Comparison of ENCODE assay signal across 17 cellular contexts in genomic region chr21:26736449-26736848, GRCh38.
"Had no signal": no experiment of that assay in that cellular context is flagged by ENCODE, and none has a peak within 500 bp of the region (broad histone marks: within the 10 kb centered on the region; RNA-seq: fewer than 3 reads in every experiment).

No MANE protein-coding gene starts in this region.

- H3K27me3 Mint-ChIP-seq: activated CD8-positive, alpha-beta memory T cell treated with anti-CD3 and anti-CD28 coated beads, Interleukin-2, amount 10 ng/mL, durations not matched to agents 7 days and 5 days had no signal

- H3K36me3 ChIP-seq: adrenal gland, cardiac muscle cell, gastroesophageal sphincter, thoracic aorta, WERI-Rb-1 had no signal

- DNase-seq: activated CD4-positive, alpha-beta T cell treated with anti-CD3 and anti-CD28 coated beads, Interleukin-2, amount 50 U/mL, for 48 hours; activated CD8-positive, alpha-beta memory T cell treated with anti-CD3 and anti-CD28 coated beads, Interleukin-2, amount 10 ng/mL, durations not matched to agents 7 days and 5 days; activated effector memory CD4-positive, alpha-beta T cell treated with Interleukin-2 at 50 U/mL for 16 hours; activated T-cell treated with anti-CD3 and anti-CD28 coated beads, Interleukin-2, amount 50 U/mL, for 24 hours; adrenal gland; kidney; left ventricle myocardium superior; retina; T-cell; T1000; WERI-Rb-1 had no signal

- ATAC-seq: activated CD8-positive, alpha-beta memory T cell treated with anti-CD3 and anti-CD28 coated beads, Interleukin-2, amount 10 ng/mL, durations not matched to agents 7 days and 5 days; gastroesophageal sphincter; left ventricle myocardium superior; stimulated activated effector memory CD8-positive, alpha-beta T cell treated with anti-CD3 and anti-CD28 coated beads, Interleukin-12 subunit alpha, Interleukin-12 subunit beta, amount 100 ng/mL, for 72 hours; T-cell had no signal

- H2AFZ ChIP-seq: parathyroid adenoma had no signal

- H3K4me1 ChIP-seq: adrenal gland, parathyroid adenoma had no signal

- H3K4me1 Mint-ChIP-seq: activated CD8-positive, alpha-beta memory T cell treated with anti-CD3 and anti-CD28 coated beads, Interleukin-2, amount 10 ng/mL, durations not matched to agents 7 days and 5 days; activated naive CD4-positive, alpha-beta T cell treated with anti-CD3 and anti-CD28 coated beads, Interleukin-2, amount 50 U/mL, for 24 hours; stimulated activated effector memory CD8-positive, alpha-beta T cell treated with anti-CD3 and anti-CD28 coated beads, Interleukin-12 subunit alpha, Interleukin-12 subunit beta, amount 100 ng/mL, for 72 hours; T-cell had no signal

- H3K27ac ChIP-seq: adrenal gland, cardiac muscle cell, gastroesophageal sphincter, parathyroid adenoma, thoracic aorta, WERI-Rb-1 had no signal

- H3K27me3 ChIP-seq: adrenal gland, cardiac muscle cell, gastroesophageal sphincter had no signal

- H3K4me3 Mint-ChIP-seq: activated CD8-positive, alpha-beta memory T cell treated with anti-CD3 and anti-CD28 coated beads, Interleukin-2, amount 10 ng/mL, durations not matched to agents 7 days and 5 days; activated naive CD4-positive, alpha-beta T cell treated with anti-CD3 and anti-CD28 coated beads, Interleukin-2, amount 50 U/mL, for 24 hours; activated T-cell treated with anti-CD3 and anti-CD28 coated beads, Interleukin-2, amount 50 U/mL, for 24 hours; stimulated activated effector memory CD8-positive, alpha-beta T cell treated with anti-CD3 and anti-CD28 coated beads, Interleukin-12 subunit alpha, Interleukin-12 subunit beta, amount 100 ng/mL, for 72 hours; T-cell had no signal

- H3K36me3 Mint-ChIP-seq: activated CD8-positive, alpha-beta memory T cell treated with anti-CD3 and anti-CD28 coated beads, Interleukin-2, amount 10 ng/mL, durations not matched to agents 7 days and 5 days; activated naive CD4-positive, alpha-beta T cell treated with anti-CD3 and anti-CD28 coated beads, Interleukin-2, amount 50 U/mL, for 24 hours; stimulated activated effector memory CD8-positive, alpha-beta T cell treated with anti-CD3 and anti-CD28 coated beads, Interleukin-12 subunit alpha, Interleukin-12 subunit beta, amount 100 ng/mL, for 72 hours; T-cell had no signal

- H3K79me2 ChIP-seq: parathyroid adenoma had no signal

- H3K9ac ChIP-seq: parathyroid adenoma had no signal

- H3K9me3 ChIP-seq: adrenal gland, gastroesophageal sphincter, thoracic aorta had no signal

- H3K4me3 ChIP-seq: adrenal gland, cardiac muscle cell, gastroesophageal sphincter, thoracic aorta had no signal

- H3K9me3 Mint-ChIP-seq: activated naive CD4-positive, alpha-beta T cell treated with anti-CD3 and anti-CD28 coated beads, Interleukin-2, amount 50 U/mL, for 24 hours; activated T-cell treated with anti-CD3 and anti-CD28 coated beads, Interleukin-2, amount 50 U/mL, for 24 hours; stimulated activated effector memory CD8-positive, alpha-beta T cell treated with anti-CD3 and anti-CD28 coated beads, Interleukin-12 subunit alpha, Interleukin-12 subunit beta, amount 100 ng/mL, for 72 hours; T-cell had no signal

- H3K27ac Mint-ChIP-seq: activated CD8-positive, alpha-beta memory T cell treated with anti-CD3 and anti-CD28 coated beads, Interleukin-2, amount 10 ng/mL, durations not matched to agents 7 days and 5 days; activated naive CD4-positive, alpha-beta T cell treated with anti-CD3 and anti-CD28 coated beads, Interleukin-2, amount 50 U/mL, for 24 hours; activated T-cell treated with anti-CD3 and anti-CD28 coated beads, Interleukin-2, amount 50 U/mL, for 24 hours; stimulated activated effector memory CD8-positive, alpha-beta T cell treated with anti-CD3 and anti-CD28 coated beads, Interleukin-12 subunit alpha, Interleukin-12 subunit beta, amount 100 ng/mL, for 72 hours; T-cell had no signal
